34 cellular contexts compared by ENCODE assay signal in the genomic region with DNA sequence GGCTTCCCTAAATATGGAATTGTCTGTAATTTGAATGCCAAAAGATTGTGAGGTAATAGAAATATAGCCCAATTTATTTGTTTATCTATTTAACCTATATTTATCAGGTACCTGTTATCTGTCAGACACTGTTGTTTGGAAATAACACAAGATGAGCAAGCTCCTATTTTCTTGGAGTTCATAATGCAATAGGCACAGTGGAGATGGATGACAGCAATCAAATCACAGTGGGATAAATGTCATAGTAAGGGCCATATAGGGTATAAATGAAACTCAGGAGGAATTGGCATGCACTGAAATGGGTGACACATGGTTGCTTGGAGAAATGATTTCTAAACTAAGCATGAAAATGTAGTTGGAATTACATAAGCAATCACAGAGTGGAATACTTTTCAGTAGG.
"Had no signal": no experiment of that assay in that cellular context is flagged by ENCODE, and none has a peak within 500 bp of the region (broad histone marks: within the 10 kb centered on the region; RNA-seq: fewer than 3 reads in every experiment).

No MANE protein-coding gene starts in this region.

- DNase-seq: activated effector memory CD4-positive, alpha-beta T cell treated with anti-CD3 and anti-CD28 coated beads, Interleukin-2, amount 50 U/mL, for 16 hours; activated effector memory CD4-positive, alpha-beta T cell treated with Interleukin-2 at 50 U/mL for 16 hours; activated gamma-delta T cell; activated gamma-delta T cell treated with Interleukin-2 at 50 U/mL for 16 hours; activated naive CD4-positive, alpha-beta T cell; activated naive CD4-positive, alpha-beta T cell treated with anti-CD3 and anti-CD28 coated beads for 36 hours; activated naive CD4-positive, alpha-beta T cell treated with anti-CD3 and anti-CD28 coated beads, Interleukin-2, amount 10 ng/mL, durations not matched to agents 7 days and 5 days; activated naive CD4-positive, alpha-beta T cell treated with anti-CD3 and anti-CD28 coated beads, Interleukin-2, amount 50 U/mL, for 16 hours; activated naive CD4-positive, alpha-beta T cell treated with Interleukin-2 at 50 U/mL for 16 hours; activated naive CD8-positive, alpha-beta T cell treated with anti-CD3 and anti-CD28 coated beads for 36 hours; activated naive CD8-positive, alpha-beta T cell treated with anti-CD3 and anti-CD28 coated beads, Interleukin-2, amount 10 ng/mL, durations not matched to agents 7 days and 5 days; activated naive CD8-positive, alpha-beta T cell treated with anti-CD3 and anti-CD28 coated beads, Interleukin-2, amount 50 U/mL, for 24 hours; activated T-cell treated with anti-CD3 and anti-CD28 coated beads, Interleukin-2, amount 50 U/mL, for 1 hour; activated T-cell treated with anti-CD3 and anti-CD28 coated beads, Interleukin-2, amount 50 U/mL, for 24 hours; activated T-cell treated with anti-CD3 and anti-CD28 coated beads, Interleukin-2, amount 50 U/mL, for 4 hours; activated T-cell treated with anti-CD3 and anti-CD28 coated beads, Interleukin-2, amount 50 U/mL, for 48 hours; activated T-cell treated with anti-CD3 and anti-CD28 coated beads, Interleukin-2, amount 50 U/mL, for 72 hours; adrenal gland; amniotic stem cell; amygdala; anterior cingulate cortex; aorta; body of pancreas; brain microvascular endothelial cell; caudate nucleus; central memory CD4-positive, alpha-beta T cell; cerebellar nuclear complex had no signal

- ATAC-seq: activated naive CD4-positive, alpha-beta T cell treated with anti-CD3 and anti-CD28 coated beads, Interleukin-2, amount 50 U/mL, for 72 hours; activated naive CD8-positive, alpha-beta T cell treated with anti-CD3 and anti-CD28 coated beads, Interleukin-2, amount 50 U/mL, for 24 hours; activated T-cell treated with anti-CD3 and anti-CD28 coated beads, Interleukin-2, amount 50 U/mL, for 4 hours; activated T-cell treated with anti-CD3 and anti-CD28 coated beads, Interleukin-2, amount 50 U/mL, for 72 hours; activated T-helper 17 cell treated with anti-CD3 and anti-CD28 coated beads, Interleukin-2, amount 50 U/mL, for 72 hours; body of pancreas had no signal

- H3K27ac ChIP-seq: adrenal gland, ascending aorta, body of pancreas, brain microvascular endothelial cell, breast epithelium, cardiac muscle cell had no signal

- H3K36me3 ChIP-seq: adrenal gland, ascending aorta, brain microvascular endothelial cell, breast epithelium, cardiac muscle cell had no signal

- H3K9me3 ChIP-seq: adrenal gland, ascending aorta, body of pancreas, breast epithelium had no signal

- H3K27me3 ChIP-seq: adrenal gland, ascending aorta, body of pancreas, brain microvascular endothelial cell, breast epithelium, cardiac muscle cell had no signal

- FAIRE-seq: astrocyte, bronchial epithelial cell had no signal

- H3K4me3 ChIP-seq: adrenal gland, ascending aorta, body of pancreas, breast epithelium, cardiac muscle cell had no signal

- H3K4me1 ChIP-seq: adrenal gland, ascending aorta, body of pancreas, breast epithelium had no signal
